ENCODE assay signal across 12 cellular contexts in the genomic region with DNA sequence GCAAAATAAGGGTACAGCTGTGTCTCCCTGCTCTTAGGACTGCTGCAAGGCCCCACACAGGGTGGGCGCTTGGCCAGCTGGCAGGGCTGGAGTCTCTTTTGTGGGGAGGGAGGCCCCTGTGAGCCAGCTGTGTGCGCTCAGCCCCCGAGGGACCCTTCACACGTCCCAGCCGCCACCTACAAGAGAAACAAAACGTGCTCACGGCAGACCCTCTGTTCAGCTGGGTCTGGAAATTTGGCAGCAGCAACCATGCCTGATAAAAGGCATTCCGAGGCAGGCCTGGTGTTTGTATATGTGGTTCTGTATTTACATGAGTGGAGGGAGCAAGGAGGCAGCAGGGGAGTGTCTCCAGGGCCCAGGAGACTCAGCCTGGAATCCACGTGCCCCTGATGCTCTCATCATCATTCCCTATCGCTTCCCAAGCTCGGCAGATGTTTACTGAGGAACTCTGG. TPM values are rescaled to one million over a fixed set of nuclear protein-coding genes. Genes with fewer than 3 reads are reported as not detected.
DNase-seq lines count a peak whose midpoint lies in the region; ATAC-seq, FAIRE-seq and TF ChIP-seq lines count a peak whose summit lies in the region.
"Had no signal": no experiment of that assay in that cellular context is flagged by ENCODE, and none has a peak within 500 bp of the region (broad histone marks: within the 10 kb centered on the region; RNA-seq: fewer than 3 reads in every experiment).

No MANE protein-coding gene starts in this region.

- TF ChIP-seq POLR2A in transverse colon (IDR thresholded peaks at IDR 0.05) = no peak

- peaks cover 7% of the 10 kb centered on the region for H3K27me3 Mint-ChIP-seq in astrocyte (ENCODE audit: low read depth, unreplicated experiment)
- H3K27me3 Mint-ChIP-seq in stimulated activated naive CD8-positive, alpha-beta T cell treated with anti-CD3 and anti-CD28 coated beads, Interleukin-15, amount 100 ng/mL, for 72 hours = no peaks in the 10 kb centered on the region

- no peaks in the 10 kb centered on the region for H3K79me2 ChIP-seq in astrocyte (ENCODE audit: insufficient read depth, low read length)

- no peak overlapping the region for H2AFZ ChIP-seq in astrocyte (ENCODE audit: low read depth, low read length)

- no peak overlapping the region for H3K27ac Mint-ChIP-seq in astrocyte (ENCODE audit: unreplicated experiment)
- H3K27ac Mint-ChIP-seq in stimulated activated naive CD8-positive, alpha-beta T cell treated with anti-CD3 and anti-CD28 coated beads, Interleukin-15, amount 100 ng/mL, for 72 hours = no peak overlapping the region

- 79 to 100% methylated on average over 2 to 10 of the region's 11 CpGs for WGBS in transverse colon (ENCODE audit: low coverage in 1 of 2), 2 donors

- DNase-seq in NCI-H82 (lab: John Stamatoyannopoulos, UW) = peak; percentile 80
- no peak for DNase-seq in NCI-H82 treated with DMSO at 0.1 percent for 48 hours (lab: John Stamatoyannopoulos, UW; ENCODE audit: unreplicated experiment)
- peak; percentile 65 for DNase-seq in astrocyte (ENCODE audit: low read depth)
- DNase-seq in hepatic stellate cell (ENCODE audit: low spot score) = peak; percentile 89
- peak; percentile 19 for DNase-seq in transverse colon
- DNase-seq in G401 (ENCODE audit: low spot score) = no peak
- DNase-seq in stimulated activated naive CD8-positive, alpha-beta T cell treated with anti-CD3 and anti-CD28 coated beads, Interleukin-15, amount 100 ng/mL, for 72 hours = no peak
- DNase-seq: amniotic stem cell, H7 had no signal

- H4K20me1 ChIP-seq in astrocyte (ENCODE audit: insufficient read depth, low read length) = peaks cover 73% of the 10 kb centered on the region

- no peak for ATAC-seq in stimulated activated naive CD8-positive, alpha-beta T cell treated with anti-CD3 and anti-CD28 coated beads, Interleukin-15, amount 100 ng/mL, for 72 hours
- no peak for ATAC-seq in GM18520 (IDR thresholded peaks at IDR 0.05; ENCODE audit: unreplicated experiment)

- no peak overlapping the region for H3K4me2 ChIP-seq in astrocyte (ENCODE audit: low read length)

- peaks cover 9% of the 10 kb centered on the region for H3K36me3 Mint-ChIP-seq in astrocyte (ENCODE audit: low read depth, unreplicated experiment)

- in situ Hi-C loops in transverse colon (cut with MboI; ENCODE audit: low pct_ligation_motif_present in 1 of 4, low pct_unique_long_range_greater_than_20kb in 1 of 4, low sequenced_read_pairs in 3 of 4) = no loop called here
- in situ Hi-C loops in G401 (cut with HindIII; ENCODE audit: low sequenced_read_pairs) = no loop called here

- FAIRE-seq in astrocyte (lab: Jason Lieb, UNC) = no peak

- no peak for TF ChIP-seq CTCF in astrocyte (IDR thresholded peaks at IDR 0.05; ENCODE audit: insufficient read depth, low read depth, low read length)
- no peak for TF ChIP-seq CTCF in transverse colon (IDR thresholded peaks at IDR 0.05)

- H3K36me3 ChIP-seq in astrocyte (ENCODE audit: insufficient read depth, low read length) = no peaks in the 10 kb centered on the region
- no peaks in the 10 kb centered on the region for H3K36me3 ChIP-seq in transverse colon

- peaks cover 14% of the 10 kb centered on the region for H3K4me1 Mint-ChIP-seq in astrocyte (ENCODE audit: low read depth, unreplicated experiment)
- peaks cover 8% of the 10 kb centered on the region for H3K4me1 Mint-ChIP-seq in stimulated activated naive CD8-positive, alpha-beta T cell treated with anti-CD3 and anti-CD28 coated beads, Interleukin-15, amount 100 ng/mL, for 72 hours

- no peak overlapping the region for H3K4me3 ChIP-seq in astrocyte (ENCODE audit: insufficient read depth, low read depth, low read length)
- H3K4me3 ChIP-seq in transverse colon = no peak overlapping the region

- H3K4me3 Mint-ChIP-seq in astrocyte (ENCODE audit: unreplicated experiment) = no peak overlapping the region
- H3K4me3 Mint-ChIP-seq in stimulated activated naive CD8-positive, alpha-beta T cell treated with anti-CD3 and anti-CD28 coated beads, Interleukin-15, amount 100 ng/mL, for 72 hours = no peak overlapping the region

- H3K9me3 Mint-ChIP-seq in astrocyte (ENCODE audit: unreplicated experiment) = no peaks in the 10 kb centered on the region
- H3K9me3 Mint-ChIP-seq in stimulated activated naive CD8-positive, alpha-beta T cell treated with anti-CD3 and anti-CD28 coated beads, Interleukin-15, amount 100 ng/mL, for 72 hours = no peaks in the 10 kb centered on the region

- H3K27me3 ChIP-seq in astrocyte (ENCODE audit: insufficient read depth, low read length) (no peaks in the 10 kb centered on the region), transverse colon (no peaks in the 10 kb centered on the region)

- no peak overlapping the region for H3K9ac ChIP-seq in astrocyte (ENCODE audit: low read length)

- intact Hi-C loops in transverse colon (cut with DNase I; ENCODE audit: low total_unique reads) = no loop called here

- TF ChIP-seq EP300 in transverse colon (IDR thresholded peaks at IDR 0.05; ENCODE audit: low read depth) = no peak

- H3K27ac ChIP-seq in astrocyte (ENCODE audit: low read depth, low read length) = no peak overlapping the region
- H3K27ac ChIP-seq in transverse colon = peak overlapping the region; percentile 38 to 64 (median 40)

- H3K9me3 ChIP-seq in astrocyte (ENCODE audit: insufficient read depth, low read depth, low read length) (no peaks in the 10 kb centered on the region), transverse colon (no peaks in the 10 kb centered on the region)

- peaks cover 12% of the 10 kb centered on the region for H3K4me1 ChIP-seq in astrocyte (ENCODE audit: insufficient read depth, low read length)
- peaks cover 0 to 26% (median 10%) of the 10 kb centered on the region in 4 donors for H3K4me1 ChIP-seq in transverse colon

RNA-seq across cellular contexts. Expression of a gene that starts 49.7 kb away (rescaled TPM):
- total RNA-seq in astrocyte = 8.4 and 8.8 TPM in 2 replicates
- 10 to 100 TPM in 1 of 4 donors, 1 to 10 TPM in 3; 6.2 to 17.6 (median 7.7) TPM for total RNA-seq in transverse colon
- total RNA-seq in G401 (2014; rRNA removed; shearing (Covaris generic)) = 2.1 and 2.7 TPM in 2 replicates

RNA-seq across cellular contexts. Expression of a gene that starts 57.9 kb away (rescaled TPM):
- 1.7 and 2.3 TPM in 2 replicates for total RNA-seq in astrocyte
- under 1 TPM in 2 of 4 donors, not detected in 2; 0.32 to 0.55 TPM for total RNA-seq in transverse colon
- 0.49 and 0.54 TPM in 2 replicates for total RNA-seq in G401 (2014; rRNA removed; shearing (Covaris generic))
- total RNA-seq: H7; kidney epithelial cell; T-helper 2 cell treated with Interferon-gamma antibody and Interleukin-4, amounts not matched to agents 100 ng/mL and 5 ng/mL, for 36 hours had no signal

Comparison
In these comparisons a context has a peak if more than half of its experiments do, and no peak if none do; other contexts are left out.
1. DNase-seq: peak in NCI-H82 (single experiment), astrocyte (single experiment), hepatic stellate cell (single experiment) and transverse colon (single experiment); none in NCI-H82 treated with DMSO at 0.1 percent for 48 hours (single experiment), G401 (single experiment) and stimulated activated naive CD8-positive, alpha-beta T cell treated with anti-CD3 and anti-CD28 coated beads, Interleukin-15, amount 100 ng/mL, for 72 hours (0 of 2).